In the genomic region with DNA sequence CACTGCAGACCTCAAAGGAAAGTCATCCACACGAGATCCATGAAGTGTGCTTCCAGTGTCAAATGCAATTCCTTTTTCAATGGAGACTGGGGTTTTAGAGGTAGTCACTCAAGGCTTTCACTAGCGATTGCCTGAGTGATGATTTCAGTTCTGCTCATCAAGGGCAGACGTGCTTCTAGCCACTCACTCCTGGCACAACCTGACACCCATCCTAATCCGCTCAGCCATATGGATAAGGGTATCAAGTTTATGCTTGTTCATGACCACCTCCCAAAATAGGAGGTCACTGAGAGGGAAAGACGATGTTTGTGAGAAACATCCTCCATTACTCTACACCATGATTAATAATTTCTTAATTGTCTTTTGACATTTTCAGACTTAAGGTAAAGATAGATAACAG, we compare ENCODE assay signal across 25 cellular contexts.
"Had no signal": no experiment of that assay in that cellular context is flagged by ENCODE, and none has a peak within 500 bp of the region (broad histone marks: within the 10 kb centered on the region; RNA-seq: fewer than 3 reads in every experiment).

No MANE protein-coding gene starts in this region.

- H3K36me3 ChIP-seq: brain microvascular endothelial cell, heart left ventricle, right lobe of liver, thoracic aorta had no signal

- H3K9me3 ChIP-seq: right lobe of liver, thoracic aorta had no signal

- DNase-seq: activated CD4-positive, alpha-beta memory T cell treated with anti-CD3 and anti-CD28 coated beads, Interleukin-2, amount 10 ng/mL, durations not matched to agents 7 days and 5 days; activated CD4-positive, alpha-beta T cell treated with anti-CD3 and anti-CD28 coated beads for 1 hour; activated CD4-positive, alpha-beta T cell treated with anti-CD3 and anti-CD28 coated beads, Interleukin-2, amount 10 ng/mL, durations not matched to agents 7 days and 5 days; activated CD8-positive, alpha-beta memory T cell treated with anti-CD3 and anti-CD28 coated beads, Interleukin-2, amount 50 U/mL, for 48 hours; activated gamma-delta T cell treated with Interleukin-2 at 50 U/mL for 16 hours; activated naive CD4-positive, alpha-beta T cell treated with anti-CD3 and anti-CD28 coated beads, Interleukin-2, amount 50 U/mL, for 16 hours; activated T-cell treated with anti-CD3 and anti-CD28 coated beads, Interleukin-2, amount 50 U/mL, for 24 hours; amniotic stem cell; brain microvascular endothelial cell; caudate nucleus; endodermal cell; foreskin fibroblast; heart left ventricle; hypothalamus; immature natural killer cell; kidney; left colon; mammary epithelial cell; right lobe of liver; stimulated activated CD4-positive, alpha-beta T cell treated with anti-CD3 and anti-CD28 coated beads, Interleukin-12 subunit alpha, Interleukin-12 subunit beta, amount 100 ng/mL, for 4 hours; stimulated activated CD4-positive, alpha-beta T cell treated with anti-CD3 and anti-CD28 coated beads, Interleukin-4, amount 100 ng/mL, for 24 hours; trophoblast cell had no signal

- H3K27me3 ChIP-seq: brain microvascular endothelial cell, heart left ventricle, right lobe of liver had no signal

- H3K27ac ChIP-seq: brain microvascular endothelial cell, heart left ventricle, right lobe of liver, thoracic aorta had no signal

- H3K4me1 ChIP-seq: right lobe of liver had no signal

- H3K4me3 ChIP-seq: heart left ventricle, right lobe of liver, thoracic aorta had no signal

- ATAC-seq: esophagus mucosa; left colon; right lobe of liver; stimulated activated effector memory CD8-positive, alpha-beta T cell treated with anti-CD3 and anti-CD28 coated beads, Interleukin-12 subunit alpha, Interleukin-12 subunit beta, amount 100 ng/mL, for 72 hours had no signal
